In the genomic region with DNA sequence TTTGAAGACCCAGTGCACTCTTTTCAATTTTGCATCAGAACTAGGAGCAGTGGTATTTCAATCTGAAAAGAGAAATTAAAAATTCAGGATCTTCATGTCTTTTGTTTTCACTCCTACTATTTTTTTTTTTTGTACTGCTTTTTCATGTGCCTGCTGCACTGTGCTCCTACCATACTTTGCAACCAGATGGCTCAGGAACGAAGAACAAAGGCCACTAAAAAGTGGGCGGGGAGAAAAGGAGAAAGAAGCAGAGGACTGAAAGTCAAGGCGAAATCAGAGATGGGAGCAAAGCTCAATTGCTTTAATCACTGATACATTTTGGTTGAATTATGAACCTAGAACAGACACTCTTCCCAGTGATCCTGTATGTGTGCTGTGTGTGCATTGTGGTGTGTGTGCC, we compare ENCODE assay signal across 1 cellular context.
TF ChIP-seq lines count a peak whose summit lies in the region.

No MANE protein-coding gene starts in this region.

TF ChIP-seq in IMR-90, 13 proteins besides CTCF, POLR2A, EP300 and RAD21 (continued from another document):
- no peak for TF ChIP-seq CEBPB (IDR thresholded peaks at IDR 0.05; ENCODE audit: low read depth, low read length)
- TF ChIP-seq MXI1 (IDR thresholded peaks at IDR 0.05; ENCODE audit: borderline replicate concordance, low read depth, low read length) = no peak
- no peak for TF ChIP-seq MAZ (IDR thresholded peaks at IDR 0.05; ENCODE audit: borderline replicate concordance, low read depth, low read length)
- TF ChIP-seq MAFK (IDR thresholded peaks at IDR 0.05; ENCODE audit: low read depth, low read length) = no peak
- TF ChIP-seq NFE2L2 (IDR thresholded peaks at IDR 0.05; ENCODE audit: low read depth, low read length) = no peak
- TF ChIP-seq RFX5 (IDR thresholded peaks at IDR 0.05; ENCODE audit: low read depth, low read length) = no peak
- no peak for TF ChIP-seq ELK1 (IDR thresholded peaks at IDR 0.05; ENCODE audit: borderline replicate concordance, low read depth, low read length)
TF ChIP-seq in IMR-90: peak in this region for 0.
